ENCODE assay signal across 7 cellular contexts in genomic region chr4:129498626-129499025, GRCh38.
"Had no signal": no experiment of that assay in that cellular context is flagged by ENCODE, and none has a peak within 500 bp of the region (broad histone marks: within the 10 kb centered on the region; RNA-seq: fewer than 3 reads in every experiment).

No MANE protein-coding gene starts in this region.

- H3K27ac ChIP-seq: GM23248, HL-60 had no signal

- DNase-seq: GM23248, GOT3, H7, HFFc6 had no signal

- H3K9ac ChIP-seq: GM23248 had no signal

- H3K36me3 ChIP-seq: HAP-1 had no signal

- H2AFZ ChIP-seq: GM23248 had no signal

- H3K4me3 ChIP-seq: GM23248, HAP-1 had no signal

- H3K9me3 ChIP-seq: HAP-1 had no signal

- FAIRE-seq: HepG2 had no signal

- H3K4me1 ChIP-seq: HAP-1 had no signal
